10 cellular contexts compared by ENCODE assay signal in genomic region chr19:35509018-35509652, GRCh38. TPM values are rescaled to one million over a fixed set of nuclear protein-coding genes. Genes with fewer than 3 reads are reported as not detected.
DNase-seq lines count a peak whose midpoint lies in the region; ATAC-seq and TF ChIP-seq lines count a peak whose summit lies in the region.
"Had no signal": no experiment of that assay in that cellular context is flagged by ENCODE, and none has a peak within 500 bp of the region (broad histone marks: within the 10 kb centered on the region; RNA-seq: fewer than 3 reads in every experiment).

No MANE protein-coding gene starts in this region.

- H3K27ac Mint-ChIP-seq in activated T-cell treated with anti-CD3 and anti-CD28 coated beads, Interleukin-2, amount 50 U/mL, for 24 hours: no peak overlapping the region

- intact Hi-C loops in Right ventricle myocardium inferior (cut with DNase I): no loop called here

- H3K9ac ChIP-seq in iPS-20b (ENCODE audit: low read depth, low read length): peak overlapping the region; percentile 99

- ATAC-seq in Right ventricle myocardium inferior (no peak), HG03108 (IDR thresholded peaks at IDR 0.05; ENCODE audit: unreplicated experiment) (no peak), HG02938 (IDR thresholded peaks at IDR 0.05; ENCODE audit: unreplicated experiment) (no peak)

- no peak for TF ChIP-seq CTCF in cardiac muscle cell (IDR thresholded peaks at IDR 0.05; ENCODE audit: low read depth, low read length)

- H3K4me1 ChIP-seq in cardiac muscle cell (ENCODE audit: low read depth) (peaks cover 10% of the 10 kb centered on the region), iPS-20b (ENCODE audit: insufficient read depth, low read length) (peaks cover 8% of the 10 kb centered on the region)

- H3K36me3 ChIP-seq in cardiac muscle cell (no peaks in the 10 kb centered on the region), iPS-20b (ENCODE audit: insufficient read depth, low read depth, low read length) (peaks cover 45% of the 10 kb centered on the region)

- H3K36me3 Mint-ChIP-seq in activated T-cell treated with anti-CD3 and anti-CD28 coated beads, Interleukin-2, amount 50 U/mL, for 24 hours (ENCODE audit: low read depth): no peaks in the 10 kb centered on the region

- H3K27me3 ChIP-seq in cardiac muscle cell: peaks cover 5% of the 10 kb centered on the region
- peaks cover 32% of the 10 kb centered on the region for H3K27me3 ChIP-seq in iPS-20b (ENCODE audit: insufficient read depth, low read length)

- no peaks in the 10 kb centered on the region for H3K9me3 ChIP-seq in cardiac muscle cell (ENCODE audit: low read depth)
- no peaks in the 10 kb centered on the region for H3K9me3 ChIP-seq in iPS-20b (ENCODE audit: insufficient read depth, low read depth, low read length)

- DNase-seq in cardiac muscle cell (ENCODE audit: low read depth in 1 of 2, low spot score in 1 of 2) (peak in 1 of 2 donors; percentile 63), Right ventricle myocardium inferior (ENCODE audit: missing footprints) (no peak), NCI-H146 (lab: John Stamatoyannopoulos, UW) (no peak)
- DNase-seq in activated T-cell treated with anti-CD3 and anti-CD28 coated beads, Interleukin-2, amount 50 U/mL, for 24 hours: peak; percentile 49
- DNase-seq in stimulated activated CD8-positive, alpha-beta memory T cell treated with anti-CD3 and anti-CD28 coated beads, Interleukin-7, amount 100 ng/mL, for 4 hours (ENCODE audit: low read depth in 2 of 2): peak; percentile 20 to 30

- H3K4me1 Mint-ChIP-seq in activated T-cell treated with anti-CD3 and anti-CD28 coated beads, Interleukin-2, amount 50 U/mL, for 24 hours (ENCODE audit: low read depth): peaks cover 16% of the 10 kb centered on the region

- H3K27ac ChIP-seq in cardiac muscle cell (peak overlapping the region; percentile 82), iPS-20b (ENCODE audit: low read length) (peak overlapping the region; percentile 88)

- H3K4me3 ChIP-seq in cardiac muscle cell (peak overlapping the region; percentile 49), iPS-20b (ENCODE audit: low read length) (peak overlapping the region; percentile 86)

- peaks cover 76% of the 10 kb centered on the region for H3K27me3 Mint-ChIP-seq in activated T-cell treated with anti-CD3 and anti-CD28 coated beads, Interleukin-2, amount 50 U/mL, for 24 hours

- peak overlapping the region; percentile 67 for H3K4me3 Mint-ChIP-seq in activated T-cell treated with anti-CD3 and anti-CD28 coated beads, Interleukin-2, amount 50 U/mL, for 24 hours

- H3K9me3 Mint-ChIP-seq in activated T-cell treated with anti-CD3 and anti-CD28 coated beads, Interleukin-2, amount 50 U/mL, for 24 hours: no peaks in the 10 kb centered on the region

RNA-seq across cellular contexts. Expression of gene DMKN, which starts 4.3 kb away (rescaled TPM):
- total RNA-seq in cardiac muscle cell: 232 and 289 TPM in 2 replicates
- polyA plus RNA-seq in cardiac muscle cell: 220 and 329 TPM in 2 replicates
- 3.4 TPM for total RNA-seq in Right ventricle myocardium inferior
- total RNA-seq: T-helper 2 cell treated with Interferon-gamma antibody and Interleukin-4, amounts not matched to agents 100 ng/mL and 5 ng/mL, for 36 hours had no signal
- polyA plus RNA-seq: neural cell had no signal

RNA-seq across cellular contexts. Expression of gene KRTDAP, which starts 18.9 kb away (rescaled TPM):
- total RNA-seq in cardiac muscle cell: 0.60 TPM in 1 of 2 replicates, not detected in the other
- polyA plus RNA-seq in cardiac muscle cell: 1.4 and 2.2 TPM in 2 replicates
- not detected for total RNA-seq in Right ventricle myocardium inferior
- total RNA-seq: T-helper 2 cell treated with Interferon-gamma antibody and Interleukin-4, amounts not matched to agents 100 ng/mL and 5 ng/mL, for 36 hours had no signal
- polyA plus RNA-seq: neural cell had no signal

RNA-seq across cellular contexts. Expression of gene SBSN, which starts 19.0 kb away (rescaled TPM):
- total RNA-seq in cardiac muscle cell (0.15 TPM in 1 of 2 replicates, not detected in the other), Right ventricle myocardium inferior (not detected)
- polyA plus RNA-seq in cardiac muscle cell: not detected in 2 replicates
- total RNA-seq: T-helper 2 cell treated with Interferon-gamma antibody and Interleukin-4, amounts not matched to agents 100 ng/mL and 5 ng/mL, for 36 hours had no signal
- polyA plus RNA-seq: neural cell had no signal

RNA-seq across cellular contexts. Expression of gene GAPDHS, which starts 24.1 kb away (rescaled TPM):
- total RNA-seq in cardiac muscle cell (0.46 TPM in 1 of 2 replicates, not detected in the other), Right ventricle myocardium inferior (not detected)
- polyA plus RNA-seq in cardiac muscle cell: not detected in 2 replicates
- total RNA-seq: T-helper 2 cell treated with Interferon-gamma antibody and Interleukin-4, amounts not matched to agents 100 ng/mL and 5 ng/mL, for 36 hours had no signal
- polyA plus RNA-seq: neural cell had no signal

RNA-seq across cellular contexts. Expression of gene TMEM147, which starts 36.3 kb away (rescaled TPM):
- total RNA-seq in cardiac muscle cell (95.9 and 149 TPM in 2 replicates), Right ventricle myocardium inferior (84.6 TPM)
- 186 and 260 TPM in 2 replicates for polyA plus RNA-seq in cardiac muscle cell

Comparison
In these comparisons a context has a peak if more than half of its experiments do, and no peak if none do; other contexts are left out.
1. RNA of gene DMKN, which starts 4.3 kb away (total RNA-seq): 232 to 289 TPM in cardiac muscle cell; 3.4 TPM in Right ventricle myocardium inferior (single experiment); every median in the first group is over 10 times any median in the second.
2. DNase-seq: peak in activated T-cell treated with anti-CD3 and anti-CD28 coated beads, Interleukin-2, amount 50 U/mL, for 24 hours (single experiment) and stimulated activated CD8-positive, alpha-beta memory T cell treated with anti-CD3 and anti-CD28 coated beads, Interleukin-7, amount 100 ng/mL, for 4 hours (2 of 2); none in Right ventricle myocardium inferior (single experiment) and NCI-H146 (single experiment).